ENCODE assay signal across 18 cellular contexts in the genomic region with DNA sequence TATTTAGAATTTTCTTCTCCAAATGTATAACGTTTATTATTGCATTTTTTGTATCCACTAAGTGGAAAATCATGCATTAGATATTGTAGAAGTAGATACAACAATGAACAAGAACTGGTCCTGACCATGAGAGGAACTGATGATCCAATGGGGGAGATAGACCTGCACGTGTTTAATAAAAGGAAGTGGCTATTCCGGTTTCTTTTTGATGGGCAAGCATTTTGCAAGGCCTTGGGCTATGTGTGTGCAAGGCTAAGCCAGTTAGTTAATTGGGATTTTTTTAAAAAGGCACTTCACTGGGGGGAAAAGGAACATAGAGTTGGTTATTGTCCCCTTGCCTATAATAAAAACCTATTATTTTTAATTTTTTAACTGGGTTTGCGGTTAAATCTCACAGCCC. TPM values are rescaled to one million over a fixed set of nuclear protein-coding genes. Genes with fewer than 3 reads are reported as not detected.
A peak's percentile ranks its signal among the peaks of the same experiment; 100 is the strongest.
DNase-seq lines count a peak whose midpoint lies in the region; ATAC-seq and TF ChIP-seq lines count a peak whose summit lies in the region.
"Had no signal": no experiment of that assay in that cellular context is flagged by ENCODE, and none has a peak within 500 bp of the region (broad histone marks: within the 10 kb centered on the region; RNA-seq: fewer than 3 reads in every experiment).

No MANE protein-coding gene starts in this region.

- peak; percentile 19 for ATAC-seq in left lung
- ATAC-seq: HCT116, PC-3 had no signal

- TF ChIP-seq CTCF in HL-60 (IDR thresholded peaks at IDR 0.05; ENCODE audit: insufficient read depth, low read length) (no peak), left lung (IDR thresholded peaks at IDR 0.05) (no peak)

- no peaks in the 10 kb centered on the region for H3K36me3 ChIP-seq in left lung

- H3K27ac ChIP-seq in HL-60 (replicated peaks), result no peak overlapping the region
- H3K27ac ChIP-seq in left lung, result no peak overlapping the region
- H3K27ac ChIP-seq: C4-2B, GM23248 had no signal

- no peaks in the 10 kb centered on the region for H3K9me3 ChIP-seq in left lung
- H3K9me3 ChIP-seq: Caco-2 had no signal

- no peaks in the 10 kb centered on the region for H3K27me3 ChIP-seq in HL-60 (ENCODE audit: insufficient read depth, poor library complexity, severe bottlenecking)
- H3K27me3 ChIP-seq in left lung, result no peaks in the 10 kb centered on the region

- DNase-seq in SIG-M5 treated with dmso at 0.1 percent for 504 hours (lab: John Stamatoyannopoulos, UW; ENCODE audit: unreplicated experiment) (peak; percentile 5), SIG-M5 (lab: John Stamatoyannopoulos, UW) (no peak), HL-60 (ENCODE audit: low read depth in 1 of 2, low spot score in 1 of 2) (peak; percentile 20 to 59), NOMO-1 treated with dmso at 0.1 percent for 144 hours (lab: John Stamatoyannopoulos, UW; ENCODE audit: unreplicated experiment) (peak; percentile 43), left lung (no peak), AML-193 (lab: John Stamatoyannopoulos, UW) (no peak), NCI-H446 treated with DMSO at 0.1 percent for 48 hours (lab: John Stamatoyannopoulos, UW) (no peak)
- no peak for DNase-seq in stimulated activated naive CD4-positive, alpha-beta T cell (lab: John Stamatoyannopoulos, UW)
- DNase-seq: 8988T, Caco-2, GM23248, NCI-H1092 treated with DMSO at 0.1 percent for 48 hours, NCI-H1694, NCI-H2171, NCI-H510A treated with DMSO at 0.1 percent for 48 hours, PC-3 had no signal

- no peaks in the 10 kb centered on the region for H3K4me1 ChIP-seq in left lung
- H3K4me1 ChIP-seq: Caco-2 had no signal

- intact Hi-C loops in left lung (cut with DNase I), result no loop called here

- H3K4me3 ChIP-seq in HL-60 (replicated peaks; ENCODE audit: insufficient read depth, low read length) (no peak overlapping the region), left lung (no peak overlapping the region)
- H3K4me3 ChIP-seq: GM23248 had no signal

RNA-seq across cellular contexts. Expression of a gene that starts 1.0 kb away (rescaled TPM):
- total RNA-seq in left lung, result 10 to 100 TPM in 1 of 2 donors, 1 to 10 TPM in 1; 9.1 to 10.2 TPM
- total RNA-seq: Caco-2, PC-3 had no signal

Comparison
In these comparisons a context has a peak if more than half of its experiments do, and no peak if none do; other contexts are left out.
1. DNase-seq: peak in SIG-M5 treated with dmso at 0.1 percent for 504 hours (single experiment), HL-60 (2 of 2) and NOMO-1 treated with dmso at 0.1 percent for 144 hours (single experiment); none in SIG-M5 (single experiment), left lung (0 of 2), stimulated activated naive CD4-positive, alpha-beta T cell (0 of 6), AML-193 (0 of 2) and NCI-H446 treated with DMSO at 0.1 percent for 48 hours (single experiment).